In genomic region chr11:128394436-128395089, GRCh38 we compare ENCODE assay signal across 23 cellular contexts.
A peak's percentile ranks its signal among the peaks of the same experiment; 100 is the strongest.
DNase-seq lines count a peak whose midpoint lies in the region; ATAC-seq and TF ChIP-seq lines count a peak whose summit lies in the region.
"Had no signal": no experiment of that assay in that cellular context is flagged by ENCODE, and none has a peak within 500 bp of the region (broad histone marks: within the 10 kb centered on the region; RNA-seq: fewer than 3 reads in every experiment).

No MANE protein-coding gene starts in this region.

- no peaks in the 10 kb centered on the region for H3K9me3 ChIP-seq in left ventricle myocardium inferior (replicated peaks)
- H3K9me3 ChIP-seq in mesenchymal stem cell (ENCODE audit: control insufficient read depth, low read length): no peaks in the 10 kb centered on the region
- no peaks in the 10 kb centered on the region for H3K9me3 ChIP-seq in vagina
- no peaks in the 10 kb centered on the region for H3K9me3 ChIP-seq in H9 (ENCODE audit: control insufficient read depth, low read depth, low read length)
- H3K9me3 ChIP-seq: gastroesophageal sphincter, right lobe of liver, SJCRH30 had no signal

- H4K5ac ChIP-seq in H9 (ENCODE audit: insufficient read length, low read depth, low read length): no peak overlapping the region

- H2BK5ac ChIP-seq in mesenchymal stem cell (ENCODE audit: low read depth, low read length, poor library complexity, severe bottlenecking) (no peak overlapping the region), H9 (ENCODE audit: insufficient read length, low read length) (no peak overlapping the region)

- H3K9ac ChIP-seq in mesenchymal stem cell (ENCODE audit: low read length): no peak overlapping the region
- H3K9ac ChIP-seq in H9 (ENCODE audit: extremely low read depth, insufficient read length, low read length): no peak overlapping the region

- H3K27ac ChIP-seq in left ventricle myocardium inferior (replicated peaks) (peak overlapping the region; percentile 43), mesenchymal stem cell (ENCODE audit: low read length, poor library complexity, severe bottlenecking) (no peak overlapping the region), vagina (peak overlapping the region; percentile 3), H9 (ENCODE audit: insufficient read length, low read depth, low read length) (no peak overlapping the region)
- H3K27ac ChIP-seq: C4-2B, gastroesophageal sphincter, right lobe of liver, SJCRH30, WERI-Rb-1 had no signal

- H3K27me3 ChIP-seq in left ventricle myocardium inferior (ENCODE audit: low read depth): no peaks in the 10 kb centered on the region
- peaks cover 0 to 4% of the 10 kb centered on the region in 2 experiments for H3K27me3 ChIP-seq in mesenchymal stem cell (ENCODE audit: control insufficient read depth in 1 of 2, insufficient read depth in 1 of 2, low read length in 2 of 2)
- H3K27me3 ChIP-seq in vagina: no peaks in the 10 kb centered on the region
- H3K27me3 ChIP-seq in H9 (ENCODE audit: insufficient read depth, low read length): no peaks in the 10 kb centered on the region
- H3K27me3 ChIP-seq: gastroesophageal sphincter, right lobe of liver, SJCRH30 had no signal

- H4K8ac ChIP-seq in mesenchymal stem cell (ENCODE audit: low read length): peak overlapping the region; percentile 75
- H4K8ac ChIP-seq in H9 (replicated peaks; ENCODE audit: insufficient read length, low read depth, low read length): no peak overlapping the region

- H3K14ac ChIP-seq in mesenchymal stem cell (ENCODE audit: low read length in 2 of 2) (no peak overlapping the region), H9 (ENCODE audit: insufficient read depth, low read length) (no peak overlapping the region)

- H3K36me3 ChIP-seq in left ventricle myocardium inferior (no peaks in the 10 kb centered on the region), mesenchymal stem cell (ENCODE audit: control insufficient read depth in 1 of 2, insufficient read depth in 2 of 2, low read depth in 1 of 2, low read length in 2 of 2) (no peaks in the 10 kb centered on the region), vagina (no peaks in the 10 kb centered on the region)
- H3K36me3 ChIP-seq: gastroesophageal sphincter, right lobe of liver, SJCRH30, WERI-Rb-1 had no signal

- H2BK12ac ChIP-seq in mesenchymal stem cell (ENCODE audit: low read length in 2 of 2): peak overlapping the region in 1 of 2 experiments; percentile 66
- H2BK12ac ChIP-seq in H9 (ENCODE audit: insufficient read length, low read depth, low read length): no peak overlapping the region

- H2AK5ac ChIP-seq in mesenchymal stem cell (ENCODE audit: low read length, severe bottlenecking) (no peak overlapping the region), H9 (ENCODE audit: insufficient read length, low read length) (no peak overlapping the region)

- H3K23ac ChIP-seq in mesenchymal stem cell (ENCODE audit: low read length in 2 of 2) (no peak overlapping the region), H9 (ENCODE audit: insufficient read length, low read depth, low read length) (no peak overlapping the region)

- H3K4ac ChIP-seq in mesenchymal stem cell (ENCODE audit: low read depth in 1 of 2, low read length in 2 of 2) (no peak overlapping the region), H9 (ENCODE audit: low read depth, low read length) (no peak overlapping the region)

- H3K9me3 Mint-ChIP-seq in chondrocyte (ENCODE audit: low read depth): no peaks in the 10 kb centered on the region
- H3K9me3 Mint-ChIP-seq in H9: no peaks in the 10 kb centered on the region

- H2BK20ac ChIP-seq in H9 (ENCODE audit: low read depth, low read length, poor library complexity, severe bottlenecking): no peak overlapping the region

- H2BK15ac ChIP-seq in mesenchymal stem cell (ENCODE audit: low read depth, poor library complexity, severe bottlenecking) (no peak overlapping the region), H9 (ENCODE audit: low read depth, low read length) (no peak overlapping the region)

- DNase-seq in left ventricle myocardium inferior: no peak
- DNase-seq in Right ventricle myocardium inferior (ENCODE audit: missing footprints): no peak
- no peak for DNase-seq in chondrocyte (ENCODE audit: low spot score)
- DNase-seq in mesenchymal stem cell: peak; percentile 40
- DNase-seq in vagina (ENCODE audit: extremely low spot score in 2 of 2): no peak
- DNase-seq in H9: no peak
- DNase-seq: activated CD4-positive, alpha-beta T cell treated with anti-CD3 and anti-CD28 coated beads, Interleukin-2, amount 50 U/mL, for 48 hours; activated naive CD4-positive, alpha-beta T cell treated with Interleukin-2 at 50 U/mL for 16 hours; activated T-cell treated with anti-CD3 and anti-CD28 coated beads for 4 hours; aorta; cortex of kidney; MM.1S; NCI-H774; SJCRH30; stimulated activated CD4-positive, alpha-beta T cell treated with anti-CD3 and anti-CD28 coated beads, Interleukin-1b, Interleukin-23, amount 100 ng/mL, for 48 hours; stimulated activated naive CD4-positive, alpha-beta T cell treated with Interleukin-2 at 50 U/mL for 16 hours; T-helper 2 cell; WERI-Rb-1 had no signal

- H3K79me1 ChIP-seq in mesenchymal stem cell (replicated peaks; ENCODE audit: low read length, poor library complexity, severe bottlenecking): no peaks in the 10 kb centered on the region
- H3K79me1 ChIP-seq in H9 (ENCODE audit: insufficient read depth, low read depth, low read length, poor library complexity, severe bottlenecking): no peaks in the 10 kb centered on the region

- no peak for TF ChIP-seq POLR2A in vagina (IDR thresholded peaks at IDR 0.05)

- H3K36me3 Mint-ChIP-seq in chondrocyte (ENCODE audit: low read depth) (no peaks in the 10 kb centered on the region), H9 (ENCODE audit: insufficient read depth in 1 of 3, low read depth in 3 of 3) (no peaks in the 10 kb centered on the region)

- ATAC-seq in Right ventricle myocardium inferior (no peak), HG03378 (IDR thresholded peaks at IDR 0.05; ENCODE audit: unreplicated experiment) (no peak), GM21528 (IDR thresholded peaks at IDR 0.05; ENCODE audit: low FRiP score, unreplicated experiment) (no peak)
- ATAC-seq: gastroesophageal sphincter had no signal

- H3K4me2 ChIP-seq in mesenchymal stem cell (ENCODE audit: low read length, poor library complexity, severe bottlenecking): no peak overlapping the region
- no peak overlapping the region for H3K4me2 ChIP-seq in H9 (ENCODE audit: insufficient read depth, insufficient read length, low read length)

- H4K20me1 ChIP-seq in H9 (ENCODE audit: control insufficient read depth, insufficient read depth, insufficient read length): no peaks in the 10 kb centered on the region

- H3K4me3 ChIP-seq in left ventricle myocardium inferior: no peak overlapping the region
- H3K4me3 ChIP-seq in mesenchymal stem cell (ENCODE audit: insufficient read depth in 1 of 2, low read depth in 1 of 2, low read length in 2 of 2): no peak overlapping the region
- no peak overlapping the region for H3K4me3 ChIP-seq in vagina
- H3K4me3 ChIP-seq: gastroesophageal sphincter, right lobe of liver, SJCRH30 had no signal

- peaks cover 44% of the 10 kb centered on the region for H3K4me1 ChIP-seq in left ventricle myocardium inferior
- H3K4me1 ChIP-seq in mesenchymal stem cell (ENCODE audit: control insufficient read depth, insufficient read depth, low read depth, low read length): peaks cover 2% of the 10 kb centered on the region
- H3K4me1 ChIP-seq in vagina: peaks cover 6% of the 10 kb centered on the region
- no peaks in the 10 kb centered on the region for H3K4me1 ChIP-seq in H9 (ENCODE audit: insufficient read depth, low read length)
- H3K4me1 ChIP-seq: right lobe of liver, SJCRH30 had no signal

- no peaks in the 10 kb centered on the region for H3K79me2 ChIP-seq in H9 (ENCODE audit: insufficient read depth, low read length)

- H3K56ac ChIP-seq in H9 (ENCODE audit: insufficient read length, low read depth, low read length): no peak overlapping the region

- 67% methylated on average over 4 of the region's 4 CpGs for WGBS in mesenchymal stem cell
- no CpG with 5 or more reads among the region's 4 CpGs for WGBS in H9 (ENCODE audit: extremely low coverage, insufficient read length, low lambda C conversion rate)

- no peaks in the 10 kb centered on the region for H3K23me2 ChIP-seq in H9 (ENCODE audit: insufficient read length, low read depth, low read length, poor library complexity, severe bottlenecking)

- intact Hi-C loops in left ventricle myocardium inferior (cut with micrococcal nuclease) (no loop called here), Right ventricle myocardium inferior (cut with DNase I) (no loop called here), vagina (cut with DNase I) (no loop called here)

- H3K4me3 Mint-ChIP-seq in chondrocyte (ENCODE audit: unreplicated experiment) (no peak overlapping the region), H9 (no peak overlapping the region)

- H2BK120ac ChIP-seq in mesenchymal stem cell (ENCODE audit: low read depth, low read length): peak overlapping the region; percentile 1
- H2BK120ac ChIP-seq in H9 (ENCODE audit: low read depth, low read length, poor library complexity, severe bottlenecking): no peak overlapping the region

- H3K18ac ChIP-seq in mesenchymal stem cell (ENCODE audit: low read depth in 1 of 2, low read length in 2 of 2) (peak overlapping the region; percentile 46 to 77), H9 (ENCODE audit: insufficient read length, low read depth, low read length) (no peak overlapping the region)

- no peak overlapping the region for H4K91ac ChIP-seq in mesenchymal stem cell (ENCODE audit: low read length)
- no peak overlapping the region for H4K91ac ChIP-seq in H9 (ENCODE audit: insufficient read length, low read depth, low read length)

- peak overlapping the region; percentile 64 for H3K27ac Mint-ChIP-seq in chondrocyte (ENCODE audit: unreplicated experiment)
- H3K27ac Mint-ChIP-seq in H9: no peak overlapping the region

- TF ChIP-seq CTCF in left ventricle myocardium inferior (IDR thresholded peaks at IDR 0.05; ENCODE audit: borderline replicate concordance) (no peak), chondrocyte (IDR thresholded peaks at IDR 0.05) (no peak), vagina (IDR thresholded peaks at IDR 0.05) (no peak), H9 (conservative IDR thresholded peaks at IDR 0.05) (no peak)

- H3T11ph ChIP-seq in H9 (ENCODE audit: low read length): no peak overlapping the region

- H3K27me3 Mint-ChIP-seq in chondrocyte (ENCODE audit: low read depth) (no peaks in the 10 kb centered on the region), H9 (ENCODE audit: low read depth) (no peaks in the 10 kb centered on the region)

- H2AFZ ChIP-seq in mesenchymal stem cell (ENCODE audit: low read depth, low read length) (no peak overlapping the region), H9 (ENCODE audit: low read length) (no peak overlapping the region)

- peaks cover 48% of the 10 kb centered on the region for H3K4me1 Mint-ChIP-seq in chondrocyte (ENCODE audit: low read depth)
- H3K4me1 Mint-ChIP-seq in H9: no peaks in the 10 kb centered on the region

Comparison
In these comparisons a context has a peak if more than half of its experiments do, and no peak if none do; other contexts are left out.
1. H3K27ac ChIP-seq: peak in left ventricle myocardium inferior (single experiment) and vagina (single experiment); none in mesenchymal stem cell (single experiment) and H9 (single experiment).